In the genomic region with DNA sequence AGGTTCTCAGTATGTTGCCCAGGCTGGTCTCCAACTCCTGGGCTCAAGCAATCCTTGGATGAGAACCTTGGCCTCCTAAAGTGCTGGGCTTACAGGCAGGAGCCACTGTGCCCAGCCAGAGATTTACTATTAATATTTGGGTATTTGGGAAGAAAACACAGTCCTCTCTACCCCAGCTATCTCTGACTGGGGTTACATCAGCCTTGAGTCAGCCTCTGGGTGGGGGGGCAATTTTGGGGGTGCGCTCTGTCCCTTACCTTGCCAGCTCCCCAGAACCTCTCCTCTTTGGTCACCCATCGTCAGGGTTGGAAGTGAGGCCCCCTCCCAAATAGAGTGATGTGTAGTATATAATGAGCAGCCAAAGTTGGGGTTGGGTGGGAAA, we compare ENCODE assay signal across 18 cellular contexts. TPM values are rescaled to one million over a fixed set of nuclear protein-coding genes. Genes with fewer than 3 reads are reported as not detected.
A peak's percentile ranks its signal among the peaks of the same experiment; 100 is the strongest.
DNase-seq lines count a peak whose midpoint lies in the region; ATAC-seq and TF ChIP-seq lines count a peak whose summit lies in the region.
"Had no signal": no experiment of that assay in that cellular context is flagged by ENCODE, and none has a peak within 500 bp of the region (broad histone marks: within the 10 kb centered on the region; RNA-seq: fewer than 3 reads in every experiment).

No MANE protein-coding gene starts in this region.

- H3K36me3 ChIP-seq in HEK293 (ENCODE audit: control insufficient read depth in 2 of 2, insufficient read depth in 1 of 2, low read length in 2 of 2) = no peaks in the 10 kb centered on the region
- no peaks in the 10 kb centered on the region for H3K36me3 ChIP-seq in lower lobe of right lung
- H3K36me3 ChIP-seq in subcutaneous abdominal adipose tissue (ENCODE audit: control insufficient read depth in 5 of 5, insufficient read depth in 5 of 5, low read length in 5 of 5) = peaks cover 0 to 5% (median 0%) of the 10 kb centered on the region in 5 donors
- H3K36me3 ChIP-seq: BLaER1 had no signal

- H3K4me1 ChIP-seq in HEK293 (ENCODE audit: control insufficient read depth, insufficient read depth, low read length) (no peaks in the 10 kb centered on the region), lower lobe of right lung (peaks cover 22% of the 10 kb centered on the region), subcutaneous abdominal adipose tissue (ENCODE audit: control insufficient read depth in 5 of 5, insufficient read depth in 5 of 5, low read length in 5 of 5) (peaks cover 5 to 56% (median 37%) of the 10 kb centered on the region in 5 donors)

- H3K27me3 ChIP-seq in dorsolateral prefrontal cortex (peaks cover 0 to 49% (median 18%) of the 10 kb centered on the region in 45 donors), lower lobe of right lung (ENCODE audit: low read depth) (peaks cover 45% of the 10 kb centered on the region), subcutaneous abdominal adipose tissue (ENCODE audit: control insufficient read depth in 5 of 5, insufficient read depth in 4 of 5, low read length in 5 of 5) (peaks cover 0 to 29% (median 7%) of the 10 kb centered on the region in 5 donors)

- TF ChIP-seq CTCF in HEK293 (tag by site-specific recombination; IDR thresholded peaks at IDR 0.05) (no peak), dorsolateral prefrontal cortex (IDR thresholded peaks at IDR 0.05 in 54 of 56, conservative IDR thresholded peaks at IDR 0.05 in 2 of 56; ENCODE audit: low read depth in 1 of 56, partially characterized antibody in 56 of 56) (no peak), lower lobe of right lung (IDR thresholded peaks at IDR 0.05) (no peak)

- H3K9me3 ChIP-seq in HEK293 (ENCODE audit: control insufficient read depth, insufficient read depth, low read depth, low read length) (no peaks in the 10 kb centered on the region), lower lobe of right lung (no peaks in the 10 kb centered on the region), subcutaneous abdominal adipose tissue (ENCODE audit: control insufficient read depth in 5 of 5, low read length in 5 of 5) (no peaks in the 10 kb centered on the region)
- H3K9me3 ChIP-seq: BLaER1 had no signal

- intact Hi-C loops in dorsolateral prefrontal cortex (cut with DNase I) = no loop called here
- intact Hi-C loops in lower lobe of right lung (cut with DNase I) = no loop called here

- ATAC-seq in lower lobe of right lung (no peak), HG02840 (IDR thresholded peaks at IDR 0.05; ENCODE audit: low FRiP score, unreplicated experiment) (no peak)
- ATAC-seq: activated naive CD8-positive, alpha-beta T cell treated with anti-CD3 and anti-CD28 coated beads, Interleukin-2, amount 50 U/mL, for 24 hours; Panc1 had no signal

- H3K27ac ChIP-seq in HEK293 (ENCODE audit: extremely low read depth, low read depth, low read length) (no peak overlapping the region), dorsolateral prefrontal cortex (peak overlapping the region in 1 of 59 donors; percentile 12), lower lobe of right lung (no peak overlapping the region), subcutaneous abdominal adipose tissue (ENCODE audit: low read depth, low read length) (peak overlapping the region; percentile 91)
- H3K27ac ChIP-seq: BLaER1 had no signal

- DNase-seq in dorsolateral prefrontal cortex (no peak), lower lobe of right lung (no peak), Ammon's horn (ENCODE audit: low spot score) (no peak)
- no peak for DNase-seq in activated effector memory CD4-positive, alpha-beta T cell treated with Interleukin-2 at 50 U/mL for 16 hours
- DNase-seq: activated CD4-positive, alpha-beta T cell treated with anti-CD3 and anti-CD28 coated beads, Interleukin-2, amount 50 U/mL, for 1 hour; activated naive CD8-positive, alpha-beta T cell treated with anti-CD3 and anti-CD28 coated beads, Interleukin-2, amount 50 U/mL, for 24 hours; activated T-cell treated with anti-CD3 and anti-CD28 coated beads, Interleukin-2, amount 50 U/mL, for 24 hours; MM.1S; NCI-H2029; NCI-H524; posterior cingulate gyrus; stimulated activated CD4-positive, alpha-beta T cell treated with anti-CD3 and anti-CD28 coated beads, Interleukin-12 subunit alpha, Interleukin-12 subunit beta, amount 100 ng/mL, for 4 hours had no signal

- H3K4me3 ChIP-seq in HEK293 (ENCODE audit: low read depth, low read length) (no peak overlapping the region), dorsolateral prefrontal cortex (peak overlapping the region in 47 of 59 donors; percentile 24 to 76 (median 65)), lower lobe of right lung (peak overlapping the region; percentile 60), subcutaneous abdominal adipose tissue (ENCODE audit: low read depth in 1 of 5, low read length in 5 of 5) (peak overlapping the region; percentile 58 to 90 (median 67))

- H3K9ac ChIP-seq in subcutaneous abdominal adipose tissue (ENCODE audit: low read length in 5 of 5) = peak overlapping the region in 3 of 5 donors; percentile 16 to 94 (median 92)
- H3K9ac ChIP-seq: BLaER1 had no signal

- POLR2A ChIA-PET in HEK293 (lab: Yijun Ruan, JAX) = interaction anchor here (0.7 kb wide), 1 partner anchor 75 kb away, joined by 5 read pairs; no protein-coding TSS in a partner anchor

- CTCF ChIA-PET in HEK293 (lab: Yijun Ruan, JAX) = interaction anchor here (0.7 to 1.2 kb wide), 2 partner anchors 16 to 113 kb away, joined by 3 to 5 read pairs; no protein-coding TSS in a partner anchor

TF ChIP-seq in HEK293, 187 proteins besides CTCF, POLR2A, EP300 and RAD21:
- no peak for TF ChIP-seq ZNF266 (tag by site-specific recombination; IDR thresholded peaks at IDR 0.05; ENCODE audit: low read depth)
- TF ChIP-seq, protein P1, sequence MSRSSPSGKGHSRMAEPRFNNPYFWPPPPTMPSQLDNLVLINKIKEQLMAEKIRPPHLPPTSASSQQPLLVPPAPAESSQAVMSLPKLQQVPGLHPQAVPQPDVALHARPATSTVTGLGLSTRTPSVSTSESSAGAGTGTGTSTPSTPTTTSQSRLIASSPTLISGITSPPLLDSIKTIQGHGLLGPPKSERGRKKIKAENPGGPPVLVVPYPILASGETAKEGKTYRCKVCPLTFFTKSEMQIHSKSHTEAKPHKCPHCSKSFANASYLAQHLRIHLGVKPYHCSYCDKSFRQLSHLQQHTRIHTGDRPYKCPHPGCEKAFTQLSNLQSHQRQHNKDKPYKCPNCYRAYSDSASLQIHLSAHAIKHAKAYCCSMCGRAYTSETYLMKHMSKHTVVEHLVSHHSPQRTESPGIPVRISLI (tag by site-specific recombination; IDR thresholded peaks at IDR 0.05) = 0 out of 2 replicates have a peak, but pooled peaks have one; percentile 8
- no peak for TF ChIP-seq ZNF239 (tag by site-specific recombination; IDR thresholded peaks at IDR 0.05)
- no peak for TF ChIP-seq ZNF548 (tag by site-specific recombination; IDR thresholded peaks at IDR 0.05)
- TF ChIP-seq, protein P2, sequence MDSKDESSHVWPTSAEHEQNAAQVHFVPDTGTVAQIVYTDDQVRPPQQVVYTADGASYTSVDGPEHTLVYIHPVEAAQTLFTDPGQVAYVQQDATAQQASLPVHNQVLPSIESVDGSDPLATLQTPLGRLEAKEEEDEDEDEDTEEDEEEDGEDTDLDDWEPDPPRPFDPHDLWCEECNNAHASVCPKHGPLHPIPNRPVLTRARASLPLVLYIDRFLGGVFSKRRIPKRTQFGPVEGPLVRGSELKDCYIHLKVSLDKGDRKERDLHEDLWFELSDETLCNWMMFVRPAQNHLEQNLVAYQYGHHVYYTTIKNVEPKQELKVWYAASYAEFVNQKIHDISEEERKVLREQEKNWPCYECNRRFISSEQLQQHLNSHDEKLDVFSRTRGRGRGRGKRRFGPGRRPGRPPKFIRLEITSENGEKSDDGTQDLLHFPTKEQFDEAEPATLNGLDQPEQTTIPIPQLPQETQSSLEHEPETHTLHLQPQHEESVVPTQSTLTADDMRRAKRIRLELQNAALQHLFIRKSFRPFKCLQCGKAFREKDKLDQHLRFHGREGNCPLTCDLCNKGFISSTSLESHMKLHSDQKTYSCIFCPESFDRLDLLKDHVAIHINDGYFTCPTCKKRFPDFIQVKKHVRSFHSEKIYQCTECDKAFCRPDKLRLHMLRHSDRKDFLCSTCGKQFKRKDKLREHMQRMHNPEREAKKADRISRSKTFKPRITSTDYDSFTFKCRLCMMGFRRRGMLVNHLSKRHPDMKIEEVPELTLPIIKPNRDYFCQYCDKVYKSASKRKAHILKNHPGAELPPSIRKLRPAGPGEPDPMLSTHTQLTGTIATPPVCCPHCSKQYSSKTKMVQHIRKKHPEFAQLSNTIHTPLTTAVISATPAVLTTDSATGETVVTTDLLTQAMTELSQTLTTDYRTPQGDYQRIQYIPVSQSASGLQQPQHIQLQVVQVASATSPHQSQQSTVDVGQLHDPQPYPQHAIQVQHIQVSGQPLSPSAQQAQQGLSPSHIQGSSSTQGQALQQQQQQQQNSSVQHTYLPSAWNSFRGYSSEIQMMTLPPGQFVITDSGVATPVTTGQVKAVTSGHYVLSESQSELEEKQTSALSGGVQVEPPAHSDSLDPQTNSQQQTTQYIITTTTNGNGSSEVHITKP (tag by site-specific recombination; IDR thresholded peaks at IDR 0.05) = no peak
- TF ChIP-seq ZNF596 (tag by site-specific recombination; IDR thresholded peaks at IDR 0.05) = no peak
- TF ChIP-seq ZFP3 (tag by site-specific recombination; IDR thresholded peaks at IDR 0.05; ENCODE audit: low read depth) = no peak
- TF ChIP-seq ZNF660 (tag by site-specific recombination; IDR thresholded peaks at IDR 0.05) = no peak

RNA-seq across cellular contexts. Expression of a gene that starts 1.8 kb away (rescaled TPM):
- total RNA-seq in dorsolateral prefrontal cortex (10 to 100 TPM; 17.3 to 77.2 (median 37.6) TPM), lower lobe of right lung (10.7 TPM)
- total RNA-seq: frontal cortex had no signal

RNA-seq across cellular contexts. Expression of a gene that starts 44.1 kb away (rescaled TPM):
- total RNA-seq in dorsolateral prefrontal cortex (10 to 100 TPM; 14.3 to 32.7 (median 22.3) TPM), lower lobe of right lung (27.9 TPM)

RNA-seq across cellular contexts. Expression of a gene that starts 45.1 kb away (rescaled TPM):
- total RNA-seq in dorsolateral prefrontal cortex (10 to 100 TPM in 58 of 120 experiments, 1 to 10 TPM in 62; 5.8 to 17.7 (median 9.9) TPM), lower lobe of right lung (1.3 TPM)
